In the genomic region with DNA sequence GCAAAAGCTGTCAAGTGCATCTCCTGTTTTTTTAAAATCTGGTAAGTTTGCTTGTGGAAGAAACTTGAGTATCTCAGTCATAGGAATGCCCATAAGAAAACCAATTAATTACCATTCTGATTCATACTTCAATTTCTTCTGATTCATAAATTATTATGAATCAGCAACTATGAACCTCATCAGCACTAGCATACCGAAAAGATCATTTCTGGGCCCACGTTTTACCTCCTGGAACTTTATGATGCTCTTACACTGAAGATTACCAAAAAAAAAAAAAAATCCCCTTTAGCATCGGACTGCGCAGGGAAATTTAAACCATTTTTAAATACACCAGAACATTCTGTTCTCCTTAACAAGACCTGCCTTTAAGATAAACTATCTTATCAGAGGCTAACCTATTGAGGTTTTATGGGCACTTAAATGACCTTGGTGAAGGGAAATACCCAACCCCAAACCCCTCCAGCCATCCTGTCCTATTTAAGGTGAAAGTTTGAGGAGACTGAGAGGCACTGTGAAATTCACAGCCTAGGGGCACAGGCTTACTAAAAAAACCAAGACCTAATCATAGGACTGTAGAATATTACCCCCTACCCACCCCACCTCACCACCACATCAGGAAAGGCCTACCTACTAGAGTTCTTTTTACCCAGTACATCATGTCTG, we compare ENCODE assay signal across 1 cellular context.
TF ChIP-seq lines count a peak whose summit lies in the region.

No MANE protein-coding gene starts in this region.

TF ChIP-seq in A549, 52 proteins besides CTCF, POLR2A, EP300 and RAD21 (continued from another document):
- TF ChIP-seq GATA3 (IDR thresholded peaks at IDR 0.05; ENCODE audit: borderline replicate concordance) (no peak), ZNF302 (CRISPR knock-in tag; IDR thresholded peaks at IDR 0.05) (no peak), KDM1A (IDR thresholded peaks at IDR 0.05; ENCODE audit: low read depth) (no peak), BHLHE40 (IDR thresholded peaks at IDR 0.05; ENCODE audit: low read depth, low read length) (no peak), MAX (IDR thresholded peaks at IDR 0.05) (no peak), SREBF2 (IDR thresholded peaks at IDR 0.05) (no peak), HEYL (CRISPR knock-in tag; IDR thresholded peaks at IDR 0.05) (no peak)
- TF ChIP-seq, protein P1, sequence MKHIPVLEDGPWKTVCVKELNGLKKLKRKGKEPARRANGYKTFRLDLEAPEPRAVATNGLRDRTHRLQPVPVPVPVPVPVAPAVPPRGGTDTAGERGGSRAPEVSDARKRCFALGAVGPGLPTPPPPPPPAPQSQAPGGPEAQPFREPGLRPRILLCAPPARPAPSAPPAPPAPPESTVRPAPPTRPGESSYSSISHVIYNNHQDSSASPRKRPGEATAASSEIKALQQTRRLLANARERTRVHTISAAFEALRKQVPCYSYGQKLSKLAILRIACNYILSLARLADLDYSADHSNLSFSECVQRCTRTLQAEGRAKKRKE (CRISPR knock-in tag; IDR thresholded peaks at IDR 0.05; ENCODE audit: low read depth): no peak
